In the genomic region with DNA sequence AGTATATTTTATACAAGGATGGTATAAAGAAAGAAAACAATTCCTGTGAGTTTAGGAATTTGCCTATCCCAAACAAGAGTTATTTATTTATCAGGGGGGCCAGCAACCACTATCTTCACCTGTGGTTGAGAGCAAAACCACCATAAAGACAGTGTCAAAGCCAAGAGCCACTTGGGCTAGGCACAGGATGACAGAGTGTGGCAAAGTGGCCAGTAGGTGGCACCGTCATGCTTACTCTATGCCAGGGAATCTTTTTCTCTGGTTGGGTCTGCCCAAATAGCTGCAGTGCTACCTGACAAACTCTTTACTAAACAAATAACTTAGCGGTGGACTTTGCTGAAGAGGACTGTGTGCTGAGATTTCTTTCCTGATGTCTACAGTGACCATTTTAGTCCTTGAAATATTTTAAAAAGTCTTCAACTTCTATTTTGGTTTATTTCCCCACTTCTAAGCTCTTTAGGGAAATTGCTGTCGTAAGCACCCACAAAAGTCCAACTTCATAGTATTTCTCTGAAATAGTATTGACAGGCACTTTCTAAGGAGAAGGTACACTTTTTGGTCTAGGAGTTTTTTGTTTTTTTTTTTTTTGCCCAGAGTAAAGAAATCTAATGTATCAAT, we compare ENCODE assay signal across 8 cellular contexts.
A peak's percentile ranks its signal among the peaks of the same experiment; 100 is the strongest.
DNase-seq lines count a peak whose midpoint lies in the region; ATAC-seq and TF ChIP-seq lines count a peak whose summit lies in the region.

No MANE protein-coding gene starts in this region.

- no peaks in the 10 kb centered on the region for H3K36me3 Mint-ChIP-seq in endothelial cell (ENCODE audit: low read depth, unreplicated experiment)

- no peak overlapping the region for H3K4me3 ChIP-seq in mucosa of descending colon

- peaks cover 4% of the 10 kb centered on the region for H3K27me3 Mint-ChIP-seq in endothelial cell (ENCODE audit: unreplicated experiment)

- no peaks in the 10 kb centered on the region for H3K36me3 ChIP-seq in mucosa of descending colon (ENCODE audit: low read depth)

- no peak overlapping the region for H3K27ac Mint-ChIP-seq in endothelial cell (ENCODE audit: unreplicated experiment)

- TF ChIP-seq CTCF in endothelial cell (IDR thresholded peaks at IDR 0.05; ENCODE audit: unreplicated experiment) (peak; percentile 63), mucosa of descending colon (IDR thresholded peaks at IDR 0.05) (peak; percentile 68)

- no peaks in the 10 kb centered on the region for H3K9me3 Mint-ChIP-seq in endothelial cell (ENCODE audit: unreplicated experiment)

- intact Hi-C loops in mucosa of descending colon (cut with DNase I, micrococcal nuclease) = no loop called here

- no peaks in the 10 kb centered on the region for H3K4me1 ChIP-seq in mucosa of descending colon (ENCODE audit: low read depth)

- peaks cover 7% of the 10 kb centered on the region for H3K4me1 Mint-ChIP-seq in endothelial cell (ENCODE audit: unreplicated experiment)

- DNase-seq in CMK (ENCODE audit: low read depth) = peak; percentile 14
- DNase-seq in GM19240 (ENCODE audit: insufficient read length, low spot score) = peak; percentile 24
- peak; percentile 68 for DNase-seq in NCI-H748 (lab: John Stamatoyannopoulos, UW; ENCODE audit: unreplicated experiment)
- peak; percentile 81 for DNase-seq in activated CD8-positive, alpha-beta memory T cell treated with anti-CD3 and anti-CD28 coated beads for 24 hours
- peak; percentile 53 for DNase-seq in endothelial cell (ENCODE audit: low spot score)
- peak in 2 of 3 donors; percentile 72 to 84 for DNase-seq in mucosa of descending colon
- DNase-seq in stimulated activated CD8-positive, alpha-beta memory T cell treated with anti-CD3 and anti-CD28 coated beads, Interleukin-7, amount 100 ng/mL, for 1 hour (ENCODE audit: low read depth in 2 of 2) = peak; percentile 13 to 28

- ATAC-seq in HG03354 (IDR thresholded peaks at IDR 0.05; ENCODE audit: poor library complexity, severe bottlenecking, unreplicated experiment) = peak; percentile 93
- peak; percentile 90 for ATAC-seq in mucosa of descending colon

- H3K9me3 ChIP-seq in mucosa of descending colon = no peaks in the 10 kb centered on the region

- H3K4me3 Mint-ChIP-seq in endothelial cell (ENCODE audit: unreplicated experiment) = no peak overlapping the region

Comparison
In these comparisons a context has a peak if more than half of its experiments do, and no peak if none do; other contexts are left out.
1. DNase-seq: peak in every context shown above with its lines; median percentile 81 in activated CD8-positive, alpha-beta memory T cell treated with anti-CD3 and anti-CD28 coated beads for 24 hours; 78 in mucosa of descending colon; 68 in NCI-H748; 53 in endothelial cell; 24 in GM19240; 20 in stimulated activated CD8-positive, alpha-beta memory T cell treated with anti-CD3 and anti-CD28 coated beads, Interleukin-7, amount 100 ng/mL, for 1 hour; 14 in CMK.